In the genomic region with DNA sequence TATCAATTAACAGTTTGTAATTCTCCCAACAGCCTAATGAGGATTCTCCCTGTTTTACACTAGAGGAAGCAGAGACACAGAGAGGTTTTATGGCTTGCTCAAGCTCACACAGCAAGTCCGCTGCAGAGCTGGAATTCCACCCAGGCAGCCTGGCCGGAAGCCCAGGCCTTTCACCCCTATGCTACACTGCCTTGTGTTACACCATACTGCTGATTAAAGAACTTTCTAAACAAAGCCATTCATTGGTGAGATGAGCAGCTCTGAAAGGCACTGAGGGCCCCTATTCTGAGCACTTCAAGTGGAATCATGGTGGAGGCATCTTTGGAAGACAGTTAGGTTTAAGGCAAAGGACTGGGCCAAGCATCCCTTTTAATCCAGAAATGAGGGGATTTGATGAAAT, we compare ENCODE assay signal across 11 cellular contexts. TPM values are rescaled to one million over a fixed set of nuclear protein-coding genes. Genes with fewer than 3 reads are reported as not detected.
DNase-seq lines count a peak whose midpoint lies in the region; TF ChIP-seq lines count a peak whose summit lies in the region.
"Had no signal": no experiment of that assay in that cellular context is flagged by ENCODE, and none has a peak within 500 bp of the region (broad histone marks: within the 10 kb centered on the region; RNA-seq: fewer than 3 reads in every experiment).

No MANE protein-coding gene starts in this region.

- DNase-seq in DMS 273 (lab: John Stamatoyannopoulos, UW; ENCODE audit: unreplicated experiment) (peak; percentile 78), DMS 273 treated with DMSO at 0.1 percent for 48 hours (lab: John Stamatoyannopoulos, UW) (no peak), fibroblast of peridontal ligament (ENCODE audit: extremely low read depth) (peak; percentile 70), mucosa of gallbladder (ENCODE audit: low spot score) (peak; percentile 45), transverse colon (peak; percentile 32), G401 (ENCODE audit: low spot score) (no peak)
- no peak for DNase-seq in stimulated activated CD4-positive, alpha-beta T cell treated with anti-CD3 and anti-CD28 coated beads, Interleukin-4, amount 100 ng/mL, for 24 hours
- DNase-seq in activated CD4-positive, alpha-beta T cell treated with anti-CD3 and anti-CD28 coated beads, Interleukin-2, amount 50 U/mL, for 48 hours: no peak

- H3K4me3 ChIP-seq in transverse colon: no peak overlapping the region

- 50 to 57% methylated on average over 1 to 2 of the region's 2 CpGs for WGBS in transverse colon (ENCODE audit: low coverage in 1 of 2), 2 donors

- intact Hi-C loops in transverse colon (cut with DNase I; ENCODE audit: low total_unique reads): no loop called here

- no peak for TF ChIP-seq CTCF in transverse colon (IDR thresholded peaks at IDR 0.05)

- peak overlapping the region in 3 of 4 donors; percentile 36 to 80 (median 53) for H3K27ac ChIP-seq in transverse colon
- H3K27ac ChIP-seq: 22Rv1, HL-60, VCaP had no signal

- peaks cover 6 to 15% (median 7%) of the 10 kb centered on the region in 4 donors for H3K4me1 ChIP-seq in transverse colon

- in situ Hi-C loops in transverse colon (cut with MboI; ENCODE audit: low pct_ligation_motif_present in 1 of 4, low pct_unique_long_range_greater_than_20kb in 1 of 4, low sequenced_read_pairs in 3 of 4) (no loop called here), G401 (cut with HindIII; ENCODE audit: low sequenced_read_pairs) (no loop called here)

- H3K27me3 ChIP-seq in transverse colon: no peaks in the 10 kb centered on the region

- no peak for TF ChIP-seq EP300 in transverse colon (IDR thresholded peaks at IDR 0.05; ENCODE audit: low read depth)

- H3K36me3 ChIP-seq in transverse colon: no peaks in the 10 kb centered on the region

- H3K9me3 ChIP-seq in transverse colon: no peaks in the 10 kb centered on the region

- no peak for TF ChIP-seq POLR2A in transverse colon (IDR thresholded peaks at IDR 0.05)

RNA-seq across cellular contexts. Expression of a gene that starts 14.7 kb away (rescaled TPM):
- total RNA-seq in mucosa of gallbladder (190 TPM), transverse colon (100 to 1,000 TPM in 2 of 4 donors, 10 to 100 TPM in 2; 63.6 to 171 (median 105) TPM)
- 25.3 and 28.8 TPM in 2 replicates for total RNA-seq in G401 (2014; rRNA removed; shearing (Covaris generic))

Comparison
In these comparisons a context has a peak if more than half of its experiments do, and no peak if none do; other contexts are left out.
1. DNase-seq: peak in DMS 273 (single experiment), fibroblast of peridontal ligament (single experiment), mucosa of gallbladder (single experiment) and transverse colon (single experiment); none in DMS 273 treated with DMSO at 0.1 percent for 48 hours (single experiment), stimulated activated CD4-positive, alpha-beta T cell treated with anti-CD3 and anti-CD28 coated beads, Interleukin-4, amount 100 ng/mL, for 24 hours (single experiment), activated CD4-positive, alpha-beta T cell treated with anti-CD3 and anti-CD28 coated beads, Interleukin-2, amount 50 U/mL, for 48 hours (0 of 2) and G401 (single experiment).